ENCODE assay signal across 1 cellular context in the genomic region with DNA sequence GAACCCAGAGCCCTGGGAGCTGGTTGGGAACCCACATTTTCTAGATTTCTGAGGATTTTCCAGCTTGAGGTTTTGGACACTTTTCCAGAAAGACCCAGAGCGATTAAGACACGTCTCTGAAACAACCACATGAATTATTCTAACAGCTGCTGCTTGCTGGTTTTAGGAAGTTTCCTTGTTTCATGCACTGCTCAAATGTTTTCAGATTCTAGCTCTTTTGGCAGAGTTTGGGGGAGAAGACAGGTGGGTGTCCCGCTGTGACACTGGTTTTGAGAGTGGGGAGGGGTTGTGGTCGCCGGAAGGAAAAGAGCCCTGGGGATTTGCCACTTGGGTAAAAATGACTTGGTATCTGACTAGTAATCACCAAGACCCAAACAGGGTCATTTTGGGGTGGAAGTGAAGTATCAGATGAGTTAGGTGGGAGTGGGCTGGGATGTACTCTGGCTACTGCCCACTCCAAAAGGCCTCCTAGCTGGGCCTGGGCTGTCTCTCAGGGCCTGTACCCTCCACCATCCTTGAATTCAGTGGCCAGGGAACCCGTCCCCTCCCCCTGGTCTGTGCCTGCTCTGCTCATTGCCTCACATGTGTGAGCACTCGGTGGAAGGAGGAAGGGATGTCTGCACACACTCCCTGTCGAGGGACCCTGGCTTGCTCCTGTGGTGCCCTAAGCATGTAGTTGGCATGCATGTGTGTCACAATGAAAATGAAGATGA.
TF ChIP-seq lines count a peak whose summit lies in the region.

No MANE protein-coding gene starts in this region.

TF ChIP-seq in GM12878, 131 proteins besides CTCF, POLR2A, EP300 and RAD21 (continued from another document):
- peak; percentile 57 for TF ChIP-seq RUNX3 (IDR thresholded peaks at IDR 0.05; ENCODE audit: low read length)
